29 cellular contexts compared by ENCODE assay signal in genomic region chrX:64342811-64343210, GRCh38. TPM values are rescaled to one million over a fixed set of nuclear protein-coding genes. Genes with fewer than 3 reads are reported as not detected.
DNase-seq lines count a peak whose midpoint lies in the region; ATAC-seq, FAIRE-seq and TF ChIP-seq lines count a peak whose summit lies in the region.
"Had no signal": no experiment of that assay in that cellular context is flagged by ENCODE, and none has a peak within 500 bp of the region (broad histone marks: within the 10 kb centered on the region; RNA-seq: fewer than 3 reads in every experiment).

No MANE protein-coding gene starts in this region.

- H3K4me1 ChIP-seq in HepG2 (ENCODE audit: insufficient read depth, low read length): no peaks in the 10 kb centered on the region
- H3K4me1 ChIP-seq in right lobe of liver: no peaks in the 10 kb centered on the region
- H3K4me1 ChIP-seq: BE2C, BLaER1 had no signal

- no peak overlapping the region for H2AFZ ChIP-seq in HepG2 (ENCODE audit: low read length)

- DNase-seq in HepG2 (ENCODE audit: low spot score): no peak
- DNase-seq in right lobe of liver: no peak
- peak; percentile 1 for DNase-seq in OCI-M1 (lab: John Stamatoyannopoulos, UW)
- no peak for DNase-seq in NCI-H2107 (lab: John Stamatoyannopoulos, UW)
- DNase-seq: ACHN; BE2C; C1 segment of cervical spinal cord; CD4-positive, alpha-beta memory T cell; CD4-positive, CD25-positive, alpha-beta regulatory T cell; CD8-positive, alpha-beta memory T cell; COR-L47; DMS 273 treated with DMSO at 0.1 percent for 48 hours; DMS153; DMS53; DMS79; DND-41; EL; GDM1 had no signal

- TF ChIP-seq CTCF in HepG2 (CRISPR knock-in tag; IDR thresholded peaks at IDR 0.05): no peak
- TF ChIP-seq CTCF in right lobe of liver (IDR thresholded peaks at IDR 0.05): no peak

- in situ Hi-C loops in HepG2 (cut with HindIII; ENCODE audit: extremely low pct_ligation_motif_present, low pct_unique_long_range_greater_than_20kb): no loop called here

- no peaks in the 10 kb centered on the region for H3K79me2 ChIP-seq in HepG2 (ENCODE audit: insufficient read depth, low read length)

- intact Hi-C loops in HepG2 (cut with micrococcal nuclease; ENCODE audit: unreplicated experiment): no loop called here
- intact Hi-C loops in right lobe of liver (cut with DNase I): no loop called here

- H3K27ac ChIP-seq in HepG2 (ENCODE audit: extremely low read length, insufficient read depth, low read length) (no peak overlapping the region), right lobe of liver (no peak overlapping the region)
- H3K27ac ChIP-seq: 22Rv1, BLaER1 had no signal

- H3K4me3 ChIP-seq in HepG2 (replicated peaks in 1 of 3; ENCODE audit: insufficient read depth in 1 of 3, low read depth in 2 of 3, low read length in 3 of 3): no peak overlapping the region
- no peak overlapping the region for H3K4me3 ChIP-seq in right lobe of liver
- H3K4me3 ChIP-seq: BLaER1, GM12878 had no signal

- H3K27me3 ChIP-seq in HepG2 (ENCODE audit: control insufficient read depth in 1 of 2, insufficient read depth in 2 of 2, low read length in 2 of 2) (no peaks in the 10 kb centered on the region), right lobe of liver (no peaks in the 10 kb centered on the region)
- H3K27me3 ChIP-seq: BE2C had no signal

- CTCF ChIA-PET in HepG2 (lab: Yijun Ruan, JAX; ENCODE audit: low intra/inter-chr PET ratio, low total read pairs): no interaction called here

- no peaks in the 10 kb centered on the region for H3K9me3 ChIP-seq in HepG2 (ENCODE audit: low read length)
- no peaks in the 10 kb centered on the region for H3K9me3 ChIP-seq in right lobe of liver
- H3K9me3 ChIP-seq: BE2C, BLaER1 had no signal

- H3K36me3 ChIP-seq in HepG2 (replicated peaks in 1 of 2; ENCODE audit: control insufficient read depth in 1 of 2, insufficient read depth in 2 of 2, low read length in 2 of 2) (no peaks in the 10 kb centered on the region), right lobe of liver (no peaks in the 10 kb centered on the region)
- H3K36me3 ChIP-seq: BE2C, BLaER1 had no signal

- no peak for TF ChIP-seq RAD21 in HepG2 (CRISPR knock-in tag; IDR thresholded peaks at IDR 0.05)

- no TSS peak for BruUV-seq in HepG2 (replicated peaks; lab: Mats Ljungman, UMichigan)

- no peak overlapping the region for H3K9ac ChIP-seq in HepG2 (ENCODE audit: insufficient read depth, low read depth, low read length)
- H3K9ac ChIP-seq: BLaER1 had no signal

- H4K20me1 ChIP-seq in HepG2 (ENCODE audit: insufficient read depth, low read length): no peaks in the 10 kb centered on the region
- H4K20me1 ChIP-seq: BLaER1 had no signal

- no peak for FAIRE-seq in HepG2 (lab: Jason Lieb, UNC)
- FAIRE-seq: GM12878, GM12892, GM18507, GM19239 had no signal

- ATAC-seq in HepG2 (no peak), right lobe of liver (no peak), GM19455 (IDR thresholded peaks at IDR 0.05; ENCODE audit: unreplicated experiment) (no peak)
- ATAC-seq: GM12878 had no signal

- no peak for TF ChIP-seq POLR2A in HepG2 (IDR thresholded peaks at IDR 0.05; ENCODE audit: insufficient read depth in 1 of 2, low read depth in 2 of 2, low read length in 2 of 2)
- no peak for TF ChIP-seq POLR2A in right lobe of liver (IDR thresholded peaks at IDR 0.05)

- H3K4me2 ChIP-seq in HepG2 (ENCODE audit: low read depth, low read length): no peak overlapping the region
- H3K4me2 ChIP-seq: BLaER1 had no signal

- POLR2A ChIA-PET in HepG2 (lab: Yijun Ruan, JAX): no interaction called here

- TF ChIP-seq EP300 in HepG2 (IDR thresholded peaks at IDR 0.05; ENCODE audit: low read depth in 2 of 2, low read length in 2 of 2) (no peak), HepG2 (CRISPR knock-in tag; IDR thresholded peaks at IDR 0.05; ENCODE audit: borderline replicate concordance) (no peak)

- 4% methylated on average over 1 of the region's 1 CpG for WGBS in HepG2 (ENCODE audit: low lambda C conversion rate)
- WGBS in right lobe of liver (ENCODE audit: insufficient coverage, low coverage, low lambda C conversion rate, missing lambda C conversion rate): 30% methylated on average over 1 of the region's 1 CpG

TF ChIP-seq in HepG2, 621 proteins besides CTCF, POLR2A, EP300 and RAD21:
- TF ChIP-seq MAFF (IDR thresholded peaks at IDR 0.05; ENCODE audit: low read depth, low read length): peak; percentile 80
- TF ChIP-seq, protein P1, sequence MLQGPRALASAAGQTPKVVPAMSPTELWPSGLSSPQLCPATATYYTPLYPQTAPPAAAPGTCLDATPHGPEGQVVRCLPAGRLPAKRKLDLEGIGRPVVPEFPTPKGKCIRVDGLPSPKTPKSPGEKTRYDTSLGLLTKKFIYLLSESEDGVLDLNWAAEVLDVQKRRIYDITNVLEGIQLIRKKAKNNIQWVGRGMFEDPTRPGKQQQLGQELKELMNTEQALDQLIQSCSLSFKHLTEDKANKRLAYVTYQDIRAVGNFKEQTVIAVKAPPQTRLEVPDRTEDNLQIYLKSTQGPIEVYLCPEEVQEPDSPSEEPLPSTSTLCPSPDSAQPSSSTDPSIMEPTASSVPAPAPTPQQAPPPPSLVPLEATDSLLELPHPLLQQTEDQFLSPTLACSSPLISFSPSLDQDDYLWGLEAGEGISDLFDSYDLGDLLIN (CRISPR knock-in tag; IDR thresholded peaks at IDR 0.05; ENCODE audit: borderline replicate concordance): no peak
- TF ChIP-seq MAFK (conservative IDR thresholded peaks at IDR 0.05 in 1 of 2, IDR thresholded peaks at IDR 0.05 in 1 of 2; ENCODE audit: low read length in 2 of 2): peak; percentile 65 to 87; a peak in 3 of 4 replicates
TF ChIP-seq in HepG2: peak in this region for 2.

RNA-seq across cellular contexts. Expression of gene MTMR8, which starts 52.4 kb away (rescaled TPM):
- total RNA-seq in HepG2 (2016; rRNA removed; fragmentation: Illumina TruSeq; extraction: Trizol) (0.14 and 0.31 TPM in 2 replicates), right lobe of liver (1 to 10 TPM in 2 of 6 experiments, under 1 TPM in 4; 0.13 to 4.3 (median 0.51) TPM)
- 0.26 TPM in 1 of 2 replicates, not detected in the other for total RNA-seq in HepG2 (2016; cell fraction: cytosol; rRNA removed; fragmentation: Illumina TruSeq; extraction: Trizol; ENCODE audit: low read depth)
- total RNA-seq in HepG2 (2016; cell fraction: insoluble cytoplasmic fraction; rRNA removed; fragmentation: Illumina TruSeq; extraction: Trizol): 0.10 and 0.15 TPM in 2 replicates
- not detected in 2 replicates for total RNA-seq in HepG2 (2016; cell fraction: membrane; rRNA removed; fragmentation: Illumina TruSeq; extraction: Trizol)
- 0.22 and 0.25 TPM in 2 replicates for total RNA-seq in HepG2 (2016; cell fraction: nucleus; rRNA removed; fragmentation: Illumina TruSeq; extraction: Trizol)
- not detected in 2 replicates for polyA plus RNA-seq in HepG2 (2011; rRNA removed)
- not detected in 2 replicates for polyA plus RNA-seq in HepG2 (2011; cell fraction: cytosol; rRNA removed)
- polyA plus RNA-seq in HepG2 (2011; cell fraction: nucleus; rRNA removed): not detected in 2 replicates
- polyA plus RNA-seq in HepG2 (2012): not detected in 2 replicates
- polyA plus RNA-seq in HepG2 (2016; cell fraction: cytosol; fragmentation: Illumina TruSeq; extraction: Trizol; ENCODE audit: low read depth): not detected in 2 replicates
- 0.22 TPM in 1 of 2 replicates, not detected in the other for polyA plus RNA-seq in HepG2 (2016; cell fraction: insoluble cytoplasmic fraction; fragmentation: Illumina TruSeq; extraction: Trizol; ENCODE audit: low read depth)
- 0.11 TPM in 1 of 2 replicates, not detected in the other for polyA plus RNA-seq in HepG2 (2016; cell fraction: membrane; fragmentation: Illumina TruSeq; extraction: Trizol; ENCODE audit: low read depth)
- not detected in 2 replicates for polyA plus RNA-seq in HepG2 (2016; cell fraction: nucleus; fragmentation: Illumina TruSeq; extraction: Trizol; ENCODE audit: insufficient read depth, low read depth)
- polyA minus RNA-seq in HepG2 (2011; rRNA and poly(A)+ RNA removed; ENCODE audit: low replicate concordance): 0.26 TPM in 1 of 2 replicates, not detected in the other
- not detected in 2 replicates for polyA minus RNA-seq in HepG2 (2011; cell fraction: cytosol; rRNA and poly(A)+ RNA removed)
- polyA minus RNA-seq in HepG2 (2011; cell fraction: nucleus; rRNA and poly(A)+ RNA removed): 1.1 TPM in 1 of 2 replicates, not detected in the other
- total RNA-seq: A172, A673, Daoy had no signal
- polyA plus RNA-seq: AG04450 had no signal
